In genomic region chr3:113745273-113746068, GRCh38 we compare ENCODE assay signal across 8 cellular contexts. TPM values are rescaled to one million over a fixed set of nuclear protein-coding genes. Genes with fewer than 3 reads are reported as not detected.
DNase-seq lines count a peak whose midpoint lies in the region; ATAC-seq, FAIRE-seq and TF ChIP-seq lines count a peak whose summit lies in the region.

No MANE protein-coding gene starts in this region.

- WGBS in pancreas, 2 donors: 0% methylated on average over 40 to 49 of the region's 49 CpGs
- WGBS in tibial nerve, 2 donors: 0% methylated on average over 43 to 47 of the region's 49 CpGs

- peaks cover 5% of the 10 kb centered on the region for H3K36me3 Mint-ChIP-seq in activated naive CD8-positive, alpha-beta T cell
- H3K36me3 Mint-ChIP-seq in glutamatergic neuron (ENCODE audit: unreplicated experiment): no peaks in the 10 kb centered on the region

- TF ChIP-seq POLR2A in tibial nerve (IDR thresholded peaks at IDR 0.05): peak; percentile 16 to 19

- peaks cover 11 to 41% (median 30%) of the 10 kb centered on the region in 3 donors for H3K4me1 ChIP-seq in pancreas
- H3K4me1 ChIP-seq in tibial nerve: peaks cover 0 to 74% (median 26%) of the 10 kb centered on the region in 4 donors

- peak overlapping the region; percentile 95 for H3K27ac Mint-ChIP-seq in activated naive CD8-positive, alpha-beta T cell
- H3K27ac Mint-ChIP-seq in glutamatergic neuron (ENCODE audit: unreplicated experiment): peak overlapping the region; percentile 65

- peaks cover 67% of the 10 kb centered on the region for H3K4me1 Mint-ChIP-seq in activated naive CD8-positive, alpha-beta T cell (ENCODE audit: low read depth)
- peaks cover 3% of the 10 kb centered on the region for H3K4me1 Mint-ChIP-seq in glutamatergic neuron (ENCODE audit: low read depth, unreplicated experiment)

- H3K36me3 ChIP-seq in pancreas (no peaks in the 10 kb centered on the region), tibial nerve (no peaks in the 10 kb centered on the region)

- DNase-seq in GM04503 (ENCODE audit: low read depth) (peak; percentile 65), NCI-H1092 treated with DMSO at 0.1 percent for 48 hours (lab: John Stamatoyannopoulos, UW) (peak; percentile 80), glutamatergic neuron (peak; percentile 82), pancreas (peak in 5 of 6 donors; percentile 61 to 82 (median 73)), tibial nerve (ENCODE audit: low spot score in 2 of 2) (peak; percentile 26 to 88)

- no peaks in the 10 kb centered on the region for H3K27me3 Mint-ChIP-seq in activated naive CD8-positive, alpha-beta T cell
- peaks cover 8% of the 10 kb centered on the region for H3K27me3 Mint-ChIP-seq in glutamatergic neuron (ENCODE audit: unreplicated experiment)

- TF ChIP-seq CTCF in glutamatergic neuron (IDR thresholded peaks at IDR 0.05; ENCODE audit: partially characterized antibody, unreplicated experiment): peak; percentile 50
- TF ChIP-seq CTCF in pancreas (IDR thresholded peaks at IDR 0.05): peak in 3 of 4 donors; percentile 23 to 36 (median 34)
- TF ChIP-seq CTCF in tibial nerve (IDR thresholded peaks at IDR 0.05): peak; percentile 49 to 69 (median 52)

- intact Hi-C loops in pancreas (cut with DNase I): no loop called here

- H3K4me3 ChIP-seq in pancreas: peak overlapping the region; percentile 55 to 81 (median 68)
- H3K4me3 ChIP-seq in tibial nerve: peak overlapping the region; percentile 73 to 98 (median 95)

- H3K9me3 Mint-ChIP-seq in activated naive CD8-positive, alpha-beta T cell (ENCODE audit: low read depth): no peaks in the 10 kb centered on the region
- peaks cover 9% of the 10 kb centered on the region for H3K9me3 Mint-ChIP-seq in glutamatergic neuron (ENCODE audit: unreplicated experiment)

- H3K4me3 Mint-ChIP-seq in activated naive CD8-positive, alpha-beta T cell: peak overlapping the region; percentile 95
- H3K4me3 Mint-ChIP-seq in glutamatergic neuron (ENCODE audit: unreplicated experiment): peak overlapping the region; percentile 99

- TF ChIP-seq EP300 in tibial nerve (IDR thresholded peaks at IDR 0.05): peak; percentile 32 to 46

- H3K9me3 ChIP-seq in pancreas (no peaks in the 10 kb centered on the region), tibial nerve (no peaks in the 10 kb centered on the region)

- ATAC-seq in HG02642 (IDR thresholded peaks at IDR 0.05; ENCODE audit: poor library complexity, unreplicated experiment): peak; percentile 58
- ATAC-seq in SK-N-SH treated with all-trans-retinoic acid at 6 μM for 48 hours: peak; percentile 82
- ATAC-seq in pancreas: peak; percentile 62 to 82 (median 74)

- H3K27me3 ChIP-seq in pancreas (no peaks in the 10 kb centered on the region), tibial nerve (no peaks in the 10 kb centered on the region)

- H3K27ac ChIP-seq in pancreas (peak overlapping the region; percentile 93 to 98 (median 94)), tibial nerve (peak overlapping the region; percentile 94 to 99 (median 98))

- FAIRE-seq in pancreas (lab: Jason Lieb, UNC): no peak

TF ChIP-seq in SK-N-SH treated with all-trans-retinoic acid at 6 μM for 48 hours, 23 proteins besides CTCF, POLR2A, EP300 and RAD21:
- no peak for TF ChIP-seq PPARA (CRISPR knock-in tag; IDR thresholded peaks at IDR 0.05; ENCODE audit: borderline replicate concordance)

RNA-seq across cellular contexts. Expression of gene NAA50, which starts 0.6 kb away (rescaled TPM):
- 42.5 TPM for total RNA-seq in glutamatergic neuron (ENCODE audit: unreplicated experiment)
- total RNA-seq in pancreas: 10 to 100 TPM; 26.4 to 46.2 (median 40.5) TPM
- polyA plus RNA-seq in pancreas: 10 to 100 TPM in 1 of 2 donors, 1 to 10 TPM in 1; 8.4 to 19.8 TPM
- 100 to 1,000 TPM in 1 of 4 donors, 10 to 100 TPM in 3; 80.7 to 101 (median 89.0) TPM for total RNA-seq in tibial nerve

RNA-seq across cellular contexts. Expression of gene ATP6V1A, which starts 1.4 kb away (rescaled TPM):
- total RNA-seq in glutamatergic neuron (ENCODE audit: unreplicated experiment): 94.5 TPM
- total RNA-seq in pancreas: 10 to 100 TPM; 20.3 to 44.7 (median 34.2) TPM
- polyA plus RNA-seq in pancreas: 10 to 100 TPM in 1 of 2 donors, 1 to 10 TPM in 1; 5.9 to 14.7 TPM
- 10 to 100 TPM; 28.8 to 38.1 (median 34.2) TPM for total RNA-seq in tibial nerve

RNA-seq across cellular contexts. Expression of gene USF3, which starts 49.0 kb away (rescaled TPM):
- 14.9 TPM for total RNA-seq in glutamatergic neuron (ENCODE audit: unreplicated experiment)
- 10 to 100 TPM in 3 of 6 donors, 1 to 10 TPM in 3; 8.2 to 12.3 (median 10.0) TPM for total RNA-seq in pancreas
- 1 to 10 TPM; 2.9 to 6.5 TPM for polyA plus RNA-seq in pancreas
- total RNA-seq in tibial nerve: 10 to 100 TPM; 16.8 to 22.6 (median 19.4) TPM

Comparison
In these comparisons a context has a peak if more than half of its experiments do, and no peak if none do; other contexts are left out.
1. Peak in every context shown above with its lines: DNase-seq, ATAC-seq, H3K4me3 ChIP-seq and H3K27ac ChIP-seq.